ENCODE assay signal across 12 cellular contexts in genomic region chr19:53871448-53871847, GRCh38. TPM values are rescaled to one million over a fixed set of nuclear protein-coding genes. Genes with fewer than 3 reads are reported as not detected.
DNase-seq lines count a peak whose midpoint lies in the region; ATAC-seq lines count a peak whose summit lies in the region.
"Had no signal": no experiment of that assay in that cellular context is flagged by ENCODE, and none has a peak within 500 bp of the region (broad histone marks: within the 10 kb centered on the region; RNA-seq: fewer than 3 reads in every experiment).

No MANE protein-coding gene starts in this region.

- H3K4me1 Mint-ChIP-seq in activated CD8-positive, alpha-beta T cell treated with anti-CD3 and anti-CD28 coated beads, Interleukin-2, amount 10 ng/mL, durations not matched to agents 7 days and 5 days (ENCODE audit: low read depth), result peaks cover 57% of the 10 kb centered on the region

- no peaks in the 10 kb centered on the region for H3K9me3 ChIP-seq in BLaER1 treated with 17β-estradiol and CSF1 and Interleukin-3, amounts not matched to agents 10 nM and 100 nM (replicated peaks in 1 of 11)
- no peaks in the 10 kb centered on the region for H3K9me3 ChIP-seq in muscle layer of colon (ENCODE audit: low read length)
- H3K9me3 ChIP-seq: HAP-1 had no signal

- POLR2A ChIA-PET in activated CD8-positive, alpha-beta T cell treated with anti-CD3 and anti-CD28 coated beads, Interleukin-2, amount 10 ng/mL, durations not matched to agents 7 days and 5 days (lab: Charles Lee), result interaction anchor here (0.6 to 1.3 kb wide), 3 partner anchors 10 to 21 kb away, joined by 3 to 4 read pairs (median 3); partner anchors contain the start of gene PRKCG

- H3K4me1 ChIP-seq in BLaER1 treated with 17β-estradiol and CSF1 and Interleukin-3, amounts not matched to agents 10 nM and 100 nM, result peaks cover 66 to 71% (median 68%) of the 10 kb centered on the region in 10 experiments
- peaks cover 47% of the 10 kb centered on the region for H3K4me1 ChIP-seq in muscle layer of colon (ENCODE audit: insufficient read depth, low read length)

- peak overlapping the region; percentile 41 to 100 (median 96); a peak in 21 of 22 replicates for H3K9ac ChIP-seq in BLaER1 treated with 17β-estradiol and CSF1 and Interleukin-3, amounts not matched to agents 10 nM and 100 nM
- no peak overlapping the region for H3K9ac ChIP-seq in muscle layer of colon (ENCODE audit: low read length)

- H3K27me3 Mint-ChIP-seq in activated CD8-positive, alpha-beta T cell treated with anti-CD3 and anti-CD28 coated beads, Interleukin-2, amount 10 ng/mL, durations not matched to agents 7 days and 5 days (ENCODE audit: low read depth), result no peaks in the 10 kb centered on the region

- H3K36me3 ChIP-seq in BLaER1 treated with 17β-estradiol and CSF1 and Interleukin-3, amounts not matched to agents 10 nM and 100 nM, result peaks cover 31 to 58% (median 50%) of the 10 kb centered on the region in 11 experiments
- H3K36me3 ChIP-seq in muscle layer of colon (ENCODE audit: insufficient read depth, low read length), result peaks cover 39% of the 10 kb centered on the region

- H3K4me3 Mint-ChIP-seq in activated CD8-positive, alpha-beta T cell treated with anti-CD3 and anti-CD28 coated beads, Interleukin-2, amount 10 ng/mL, durations not matched to agents 7 days and 5 days, result peak overlapping the region; percentile 77

- H3K4me3 ChIP-seq in BLaER1 treated with 17β-estradiol and CSF1 and Interleukin-3, amounts not matched to agents 10 nM and 100 nM, result peak overlapping the region; percentile 76 to 99 (median 92)
- H3K4me3 ChIP-seq in muscle layer of colon (ENCODE audit: low read depth in 1 of 2, low read length in 2 of 2), result peak overlapping the region in 1 of 2 donors; percentile 37
- H3K4me3 ChIP-seq: HAP-1 had no signal

- peaks cover 49% of the 10 kb centered on the region for H3K36me3 Mint-ChIP-seq in activated CD8-positive, alpha-beta T cell treated with anti-CD3 and anti-CD28 coated beads, Interleukin-2, amount 10 ng/mL, durations not matched to agents 7 days and 5 days (ENCODE audit: low read depth)

- H3K27ac Mint-ChIP-seq in activated CD8-positive, alpha-beta T cell treated with anti-CD3 and anti-CD28 coated beads, Interleukin-2, amount 10 ng/mL, durations not matched to agents 7 days and 5 days, result peak overlapping the region; percentile 74

- H3K27ac ChIP-seq in BLaER1 treated with 17β-estradiol and CSF1 and Interleukin-3, amounts not matched to agents 10 nM and 100 nM, result peak overlapping the region in 10 of 11 experiments; percentile 56 to 100 (median 97); a peak in 20 of 22 replicates
- H3K27ac ChIP-seq in muscle layer of colon (ENCODE audit: low read depth, low read length), result peak overlapping the region; percentile 35

- no peaks in the 10 kb centered on the region for H3K9me3 Mint-ChIP-seq in activated CD8-positive, alpha-beta T cell treated with anti-CD3 and anti-CD28 coated beads, Interleukin-2, amount 10 ng/mL, durations not matched to agents 7 days and 5 days (ENCODE audit: insufficient read depth)

- peak overlapping the region; percentile 81 to 100 (median 96) for H3K4me2 ChIP-seq in BLaER1 treated with 17β-estradiol and CSF1 and Interleukin-3, amounts not matched to agents 10 nM and 100 nM

- no peaks in the 10 kb centered on the region for H3K27me3 ChIP-seq in BLaER1 treated with 17β-estradiol and CSF1 and Interleukin-3, amounts not matched to agents 10 nM and 100 nM
- no peaks in the 10 kb centered on the region for H3K27me3 ChIP-seq in muscle layer of colon (ENCODE audit: control insufficient read depth in 1 of 2, insufficient read depth in 2 of 2, low read length in 2 of 2)

- H4K20me1 ChIP-seq in BLaER1 treated with 17β-estradiol and CSF1 and Interleukin-3, amounts not matched to agents 10 nM and 100 nM, result peaks cover 37 to 76% (median 62%) of the 10 kb centered on the region in 11 experiments

- ATAC-seq in activated CD8-positive, alpha-beta T cell treated with anti-CD3 and anti-CD28 coated beads, Interleukin-2, amount 10 ng/mL, durations not matched to agents 7 days and 5 days, result no peak
- ATAC-seq in activated CD4-positive, CD25-positive, alpha-beta regulatory T cell treated with anti-CD3 and anti-CD28 coated beads, Interleukin-2, amount 50 U/mL, for 24 hours, result no peak
- ATAC-seq in HG02870 (IDR thresholded peaks at IDR 0.05; ENCODE audit: unreplicated experiment), result no peak

- peak; percentile 2 for DNase-seq in HuH-7 (ENCODE audit: low spot score)
- DNase-seq in activated CD8-positive, alpha-beta T cell treated with anti-CD3 and anti-CD28 coated beads, Interleukin-2, amount 10 ng/mL, durations not matched to agents 7 days and 5 days, result no peak
- no peak for DNase-seq in activated effector memory CD4-positive, alpha-beta T cell treated with Interleukin-2 at 50 U/mL for 16 hours
- DNase-seq in cerebellar nuclear complex (lab: John Stamatoyannopoulos, UW), result no peak
- DNase-seq: activated gamma-delta T cell treated with Interleukin-2 at 50 U/mL for 16 hours had no signal

- CTCF ChIA-PET in activated CD8-positive, alpha-beta T cell treated with anti-CD3 and anti-CD28 coated beads, Interleukin-2, amount 10 ng/mL, durations not matched to agents 7 days and 5 days (lab: Charles Lee), result interaction anchor here (0.8 kb wide), 1 partner anchor 10 kb away, joined by 4 read pairs; the partner anchor contains the start of gene PRKCG

RNA-seq across cellular contexts. Expression of gene MYADM, which starts 3.8 kb away (rescaled TPM):
- 10 to 100 TPM; 92.9 to 98.1 TPM for total RNA-seq in activated CD8-positive, alpha-beta T cell treated with anti-CD3 and anti-CD28 coated beads, Interleukin-2, amount 10 ng/mL, durations not matched to agents 7 days and 5 days

RNA-seq across cellular contexts. Expression of gene PRKCG, which starts 10.5 kb away (rescaled TPM):
- not detected for total RNA-seq in activated CD8-positive, alpha-beta T cell treated with anti-CD3 and anti-CD28 coated beads, Interleukin-2, amount 10 ng/mL, durations not matched to agents 7 days and 5 days

RNA-seq across cellular contexts. Expression of gene CACNG7, which starts 37.6 kb away (rescaled TPM):
- not detected for total RNA-seq in activated CD8-positive, alpha-beta T cell treated with anti-CD3 and anti-CD28 coated beads, Interleukin-2, amount 10 ng/mL, durations not matched to agents 7 days and 5 days
- total RNA-seq: epithelial cell of proximal tubule, renal cortical epithelial cell had no signal

RNA-seq across cellular contexts. Expression of gene NLRP12, which starts 47.3 kb away (rescaled TPM):
- not detected for total RNA-seq in activated CD8-positive, alpha-beta T cell treated with anti-CD3 and anti-CD28 coated beads, Interleukin-2, amount 10 ng/mL, durations not matched to agents 7 days and 5 days
- total RNA-seq: epithelial cell of proximal tubule had no signal
